10 cellular contexts compared by ENCODE assay signal in the genomic region with DNA sequence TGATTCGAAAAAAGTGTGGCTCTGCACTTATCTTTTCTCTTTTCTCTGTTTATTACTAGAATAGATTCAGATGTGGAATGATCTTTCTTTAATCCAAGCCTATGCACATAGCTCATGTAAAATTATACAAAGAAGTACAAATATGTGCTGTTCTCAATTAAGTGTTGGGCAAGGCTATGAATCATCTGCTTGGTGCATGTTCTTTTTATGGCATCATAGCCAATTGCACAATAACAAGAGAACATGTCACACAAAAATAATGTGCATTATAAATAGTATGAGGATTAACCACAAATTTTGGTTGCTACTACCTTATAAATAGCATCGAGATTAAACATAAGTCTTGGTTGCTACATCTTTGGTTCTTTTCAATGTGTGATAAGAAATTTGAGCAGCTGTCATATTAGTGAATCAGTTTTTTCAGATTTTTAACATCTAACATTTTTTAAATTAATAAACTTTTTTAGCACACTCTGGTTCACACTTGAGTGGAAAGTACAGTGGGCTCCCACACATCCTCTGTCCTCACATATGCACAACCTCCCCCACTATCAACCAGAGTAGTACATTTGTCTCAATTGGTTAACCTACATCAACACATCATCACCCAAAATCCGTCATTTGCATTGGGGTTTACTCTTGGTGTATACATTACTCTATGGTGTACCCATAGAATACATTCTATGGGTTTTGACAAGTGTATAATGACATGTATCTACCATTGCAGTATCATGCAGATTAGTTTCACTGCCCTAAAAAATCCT. TPM values are rescaled to one million over a fixed set of nuclear protein-coding genes. Genes with fewer than 3 reads are reported as not detected.
DNase-seq lines count a peak whose midpoint lies in the region; ATAC-seq, FAIRE-seq and TF ChIP-seq lines count a peak whose summit lies in the region.
"Had no signal": no experiment of that assay in that cellular context is flagged by ENCODE, and none has a peak within 500 bp of the region (broad histone marks: within the 10 kb centered on the region; RNA-seq: fewer than 3 reads in every experiment).

No MANE protein-coding gene starts in this region.

- intact Hi-C loops in kidney (cut with DNase I) = no loop called here

- peak overlapping the region; percentile 84 for H3K27ac ChIP-seq in ACC112 (ENCODE audit: low read depth, low read length)
- no peak overlapping the region for H3K27ac ChIP-seq in kidney (ENCODE audit: low read depth in 2 of 2, low read length in 2 of 2)
- H3K27ac ChIP-seq: KMS-11 had no signal

- peaks cover 8% of the 10 kb centered on the region for H3K4me1 Mint-ChIP-seq in T-helper 17 cell

- H3K27ac Mint-ChIP-seq in T-helper 17 cell = no peak overlapping the region

- peak; percentile 33 for FAIRE-seq in kidney (lab: Jason Lieb, UNC)

- no peak overlapping the region for H2AFZ ChIP-seq in ACC112 (ENCODE audit: low read length, unreplicated experiment)

- ATAC-seq in T-helper 17 cell = no peak

- no peaks in the 10 kb centered on the region for H3K36me3 Mint-ChIP-seq in T-helper 17 cell (ENCODE audit: low read depth)

- H3K9ac ChIP-seq in kidney (ENCODE audit: low read length in 2 of 2) = no peak overlapping the region
- H3K9ac ChIP-seq: KMS-11 had no signal

- H3K4me1 ChIP-seq in ACC112 (ENCODE audit: control insufficient read depth, insufficient read depth, low read length, unreplicated experiment) (peaks cover 34% of the 10 kb centered on the region), kidney (ENCODE audit: control insufficient read depth in 1 of 2, insufficient read depth in 1 of 2, low read depth in 1 of 2, low read length in 2 of 2) (no peaks in the 10 kb centered on the region)

- TF ChIP-seq CTCF in kidney (IDR thresholded peaks at IDR 0.05; ENCODE audit: borderline replicate concordance, extremely low read depth, insufficient read depth) = no peak

- H3K4me3 Mint-ChIP-seq in T-helper 17 cell = no peak overlapping the region

- TF ChIP-seq EP300 in Ishikawa (IDR thresholded peaks at IDR 0.05; ENCODE audit: borderline replicate concordance) = no peak

- no peaks in the 10 kb centered on the region for H3K9me3 ChIP-seq in kidney (ENCODE audit: control insufficient read depth in 1 of 2, low read length in 2 of 2)
- H3K9me3 ChIP-seq in T-helper 17 cell (ENCODE audit: control insufficient read depth, low read length, poor library complexity, severe bottlenecking) = no peaks in the 10 kb centered on the region

- no peak for TF ChIP-seq RAD21 in Ishikawa (IDR thresholded peaks at IDR 0.05; ENCODE audit: low read depth)

- H3K79me2 ChIP-seq in ACC112 (ENCODE audit: control insufficient read depth, insufficient read depth, low read length, unreplicated experiment) = no peaks in the 10 kb centered on the region

- no peaks in the 10 kb centered on the region for H3K27me3 ChIP-seq in ACC112 (ENCODE audit: insufficient read depth, low read length)

- TF ChIP-seq POLR2A in erythroblast (IDR thresholded peaks at IDR 0.05; ENCODE audit: low read length) = no peak

- peaks cover 43% of the 10 kb centered on the region for H3K27me3 Mint-ChIP-seq in T-helper 17 cell

- H3K4me3 ChIP-seq in ACC112 (ENCODE audit: low read depth, low read length) (peak overlapping the region; percentile 58), kidney (ENCODE audit: low read length in 2 of 2) (no peak overlapping the region)

- H3K36me3 ChIP-seq in ACC112 (ENCODE audit: insufficient read depth, low read length) (no peaks in the 10 kb centered on the region), kidney (ENCODE audit: control insufficient read depth in 1 of 2, insufficient read depth in 2 of 2, low read length in 2 of 2) (no peaks in the 10 kb centered on the region)

- peak; percentile 70 for DNase-seq in astrocyte of the hippocampus (ENCODE audit: low read depth, low spot score)
- DNase-seq in kidney = no peak
- no peak for DNase-seq in NCI-H1930 (lab: John Stamatoyannopoulos, UW)
- no peak for DNase-seq in activated naive CD4-positive, alpha-beta T cell treated with Interleukin-2 at 50 U/mL for 16 hours
- no peak for DNase-seq in T-helper 17 cell
- DNase-seq in erythroblast (lab: John Stamatoyannopoulos, UW) = no peak
- DNase-seq: Calu3 had no signal

TF ChIP-seq in Ishikawa, 13 proteins besides CTCF, POLR2A, EP300 and RAD21:
- TF ChIP-seq YY1 (IDR thresholded peaks at IDR 0.05; ENCODE audit: low read depth) = no peak
- no peak for TF ChIP-seq EGR1 (IDR thresholded peaks at IDR 0.05)
- no peak for TF ChIP-seq TEAD4 (IDR thresholded peaks at IDR 0.05)
- peak; percentile 91 for TF ChIP-seq CEBPB (IDR thresholded peaks at IDR 0.05)

RNA-seq across cellular contexts. Expression of gene RECK, which starts 6.8 kb away (rescaled TPM):
- 10.4 TPM for total RNA-seq in kidney
- 4.5 TPM for polyA plus RNA-seq in kidney (ENCODE audit: insufficient read depth, low read depth, low replicate concordance)
- total RNA-seq in T-helper 17 cell = 1 to 10 TPM; 6.4 to 7.8 TPM
